Comparison of ENCODE assay signal across 9 cellular contexts in genomic region chr3:182913889-182914288, GRCh38.
A peak's percentile ranks its signal among the peaks of the same experiment; 100 is the strongest.
DNase-seq lines count a peak whose midpoint lies in the region; ATAC-seq and TF ChIP-seq lines count a peak whose summit lies in the region.
"Had no signal": no experiment of that assay in that cellular context is flagged by ENCODE, and none has a peak within 500 bp of the region (broad histone marks: within the 10 kb centered on the region; RNA-seq: fewer than 3 reads in every experiment).

No MANE protein-coding gene starts in this region.

- no peak for TF ChIP-seq CTCF in osteocyte (IDR thresholded peaks at IDR 0.05)
- no peak for TF ChIP-seq CTCF in ascending aorta (IDR thresholded peaks at IDR 0.05)

- ATAC-seq in HG03064 (IDR thresholded peaks at IDR 0.05; ENCODE audit: low read depth, unreplicated experiment) = peak; percentile 95
- peak; percentile 42 to 77 (median 71) for ATAC-seq in T-cell (replicated peaks in 1 of 4)
- ATAC-seq: lower lobe of right lung had no signal

- peak; percentile 93 for DNase-seq in DMS153 (lab: John Stamatoyannopoulos, UW)
- peak; percentile 10 for DNase-seq in GM19238 (ENCODE audit: insufficient read length, low spot score)
- DNase-seq in T-cell = peak in 4 of 34 experiments; percentile 2 to 12 (median 8)
- no peak for DNase-seq in osteocyte (ENCODE audit: extremely low spot score, unreplicated experiment)
- no peak for DNase-seq in cerebellar nuclear complex (lab: John Stamatoyannopoulos, UW)
- DNase-seq in ascending aorta (ENCODE audit: low spot score in 2 of 2) = no peak
- no peak for DNase-seq in COR-L47 (lab: John Stamatoyannopoulos, UW)
- DNase-seq: lower lobe of right lung had no signal

- no peaks in the 10 kb centered on the region for H3K27me3 Mint-ChIP-seq in T-cell
- no peaks in the 10 kb centered on the region for H3K27me3 Mint-ChIP-seq in osteocyte (ENCODE audit: unreplicated experiment)

- no peak overlapping the region for H3K27ac ChIP-seq in ascending aorta
- H3K27ac ChIP-seq: lower lobe of right lung had no signal

- no peaks in the 10 kb centered on the region for H3K27me3 ChIP-seq in ascending aorta

- H3K36me3 ChIP-seq in ascending aorta = peaks cover 3 to 15% of the 10 kb centered on the region in 2 donors

- no peaks in the 10 kb centered on the region for H3K9me3 ChIP-seq in ascending aorta
- H3K9me3 ChIP-seq: lower lobe of right lung had no signal

- H3K36me3 Mint-ChIP-seq in T-cell = peaks cover 5% of the 10 kb centered on the region
- H3K36me3 Mint-ChIP-seq in osteocyte (ENCODE audit: unreplicated experiment) = peaks cover 19% of the 10 kb centered on the region

- H3K9me3 Mint-ChIP-seq in T-cell = no peaks in the 10 kb centered on the region
- no peaks in the 10 kb centered on the region for H3K9me3 Mint-ChIP-seq in osteocyte (ENCODE audit: unreplicated experiment)

- H3K27ac Mint-ChIP-seq in T-cell (peak overlapping the region; percentile 75 to 85), osteocyte (ENCODE audit: unreplicated experiment) (no peak overlapping the region)

- H3K4me3 Mint-ChIP-seq in T-cell (peak overlapping the region in 2 of 3 donors; percentile 22 to 52), osteocyte (ENCODE audit: unreplicated experiment) (no peak overlapping the region)

- CTCF ChIA-PET in T-cell (lab: Charles Lee) = no interaction called here

- H3K4me1 Mint-ChIP-seq in T-cell (peaks cover 56 to 64% (median 60%) of the 10 kb centered on the region in 3 donors), osteocyte (ENCODE audit: unreplicated experiment) (no peaks in the 10 kb centered on the region)

- POLR2A ChIA-PET in T-cell (lab: Charles Lee) = interaction anchor here in 1 of 2 donors (0.5 to 0.6 kb wide), 2 partner anchors 9 to 29 kb away, joined by 3 to 4 read pairs; no protein-coding TSS in a partner anchor

- H3K4me3 ChIP-seq in ascending aorta = no peak overlapping the region
- H3K4me3 ChIP-seq: lower lobe of right lung had no signal

- intact Hi-C loops in ascending aorta (cut with DNase I) = no loop called here

- H3K4me1 ChIP-seq in ascending aorta = no peaks in the 10 kb centered on the region
- H3K4me1 ChIP-seq: lower lobe of right lung had no signal

Comparison
In these comparisons a context has a peak if more than half of its experiments do, and no peak if none do; other contexts are left out.
1. DNase-seq: peak in DMS153 (single experiment) and GM19238 (single experiment); none in osteocyte (single experiment), cerebellar nuclear complex (0 of 2), ascending aorta (0 of 2) and COR-L47 (single experiment).